12 cellular contexts compared by ENCODE assay signal in the genomic region with DNA sequence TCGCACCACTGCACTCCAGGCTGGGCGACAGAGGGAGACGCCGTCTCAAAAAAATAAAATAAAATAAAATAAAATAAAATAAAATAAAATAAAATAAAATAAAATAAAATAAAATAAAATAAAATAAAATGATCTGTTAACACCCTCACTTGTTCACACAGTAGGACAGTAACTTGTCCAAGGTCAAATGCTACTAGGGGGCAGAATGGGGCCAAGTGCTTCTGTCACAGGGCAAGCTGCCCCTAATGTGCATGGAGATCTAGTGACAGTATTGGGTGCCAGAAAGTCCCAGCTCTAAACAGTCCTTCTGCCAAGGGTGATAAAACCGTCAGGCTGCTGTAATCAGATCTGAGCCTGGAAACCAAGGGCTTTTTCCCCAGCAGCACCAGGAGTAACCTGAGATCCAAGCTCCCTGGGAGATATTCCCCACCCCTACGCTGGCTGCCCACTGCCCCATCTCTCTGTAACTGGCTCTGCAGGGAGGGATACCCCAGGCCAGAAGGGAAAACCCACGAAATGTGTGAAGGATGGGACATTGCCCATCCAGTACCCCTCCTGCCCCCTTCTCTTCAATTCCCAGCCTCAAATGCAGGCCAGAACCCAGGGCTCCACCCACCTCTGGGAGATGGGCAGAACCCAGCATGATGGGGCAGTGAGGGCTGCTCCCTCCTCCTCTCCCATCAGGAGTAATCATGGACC. TPM values are rescaled to one million over a fixed set of nuclear protein-coding genes. Genes with fewer than 3 reads are reported as not detected.
DNase-seq lines count a peak whose midpoint lies in the region; ATAC-seq lines count a peak whose summit lies in the region.
"Had no signal": no experiment of that assay in that cellular context is flagged by ENCODE, and none has a peak within 500 bp of the region (broad histone marks: within the 10 kb centered on the region; RNA-seq: fewer than 3 reads in every experiment).

No MANE protein-coding gene starts in this region.

- H3K27me3 ChIP-seq in BLaER1, result no peaks in the 10 kb centered on the region
- H3K27me3 ChIP-seq: vagina had no signal

- no peaks in the 10 kb centered on the region for H3K36me3 ChIP-seq in BLaER1
- H3K36me3 ChIP-seq: vagina had no signal

- 0 out of 2 replicates have a peak overlapping the region, but pooled peaks have one; percentile 5 for H3K9ac ChIP-seq in BLaER1

- peak; percentile 98 for DNase-seq in NCI-H1092 treated with DMSO at 0.1 percent for 48 hours (lab: John Stamatoyannopoulos, UW)
- peak; percentile 79 for DNase-seq in NCI-H82 (lab: John Stamatoyannopoulos, UW)
- peak; percentile 27 for DNase-seq in cardiac septum (ENCODE audit: low spot score)
- DNase-seq in T-helper 2 cell treated with Interferon-gamma antibody and Interleukin-4, amounts not matched to agents 5 μg/mL and 100 μg/mL, for 36 hours (ENCODE audit: low spot score), result no peak
- DNase-seq: activated naive CD4-positive, alpha-beta T cell treated with anti-CD3 and anti-CD28 coated beads, Interleukin-2, amount 50 U/mL, for 16 hours; mesenchymal stem cell; PC-9 had no signal

- H3K4me2 ChIP-seq in BLaER1, result peak overlapping the region; percentile 13
- H3K4me2 ChIP-seq: PC-9 had no signal

- H3K4me1 ChIP-seq in BLaER1, result peaks cover 23% of the 10 kb centered on the region

- H3K4me3 ChIP-seq in BLaER1, result no peak overlapping the region
- H3K4me3 ChIP-seq: PC-9, vagina had no signal

- intact Hi-C loops in cardiac septum (cut with DNase I), result no loop called here

- no peak for ATAC-seq in HG03460 (IDR thresholded peaks at IDR 0.05; ENCODE audit: unreplicated experiment)
- no peak for ATAC-seq in HG02870 (IDR thresholded peaks at IDR 0.05; ENCODE audit: unreplicated experiment)
- ATAC-seq in GM19035 (IDR thresholded peaks at IDR 0.05; ENCODE audit: unreplicated experiment), result no peak

- H3K27ac Mint-ChIP-seq in T-helper 2 cell treated with Interferon-gamma antibody and Interleukin-4, amounts not matched to agents 5 μg/mL and 100 μg/mL, for 36 hours, result no peak overlapping the region

- no peaks in the 10 kb centered on the region for H3K9me3 Mint-ChIP-seq in T-helper 2 cell treated with Interferon-gamma antibody and Interleukin-4, amounts not matched to agents 5 μg/mL and 100 μg/mL, for 36 hours

- H3K9me3 ChIP-seq in BLaER1, result no peaks in the 10 kb centered on the region
- H3K9me3 ChIP-seq: vagina had no signal

- no peaks in the 10 kb centered on the region for H4K20me1 ChIP-seq in BLaER1

- H3K27me3 Mint-ChIP-seq in T-helper 2 cell treated with Interferon-gamma antibody and Interleukin-4, amounts not matched to agents 5 μg/mL and 100 μg/mL, for 36 hours (ENCODE audit: low read depth), result no peaks in the 10 kb centered on the region

- no peaks in the 10 kb centered on the region for H3K36me3 Mint-ChIP-seq in T-helper 2 cell treated with Interferon-gamma antibody and Interleukin-4, amounts not matched to agents 5 μg/mL and 100 μg/mL, for 36 hours (ENCODE audit: low read depth)

- no peaks in the 10 kb centered on the region for H3K4me1 Mint-ChIP-seq in T-helper 2 cell treated with Interferon-gamma antibody and Interleukin-4, amounts not matched to agents 5 μg/mL and 100 μg/mL, for 36 hours (ENCODE audit: low read depth)

- H3K27ac ChIP-seq in BLaER1, result no peak overlapping the region
- H3K27ac ChIP-seq: PC-9, vagina had no signal

- no peak overlapping the region for H3K4me3 Mint-ChIP-seq in T-helper 2 cell treated with Interferon-gamma antibody and Interleukin-4, amounts not matched to agents 5 μg/mL and 100 μg/mL, for 36 hours

RNA-seq across cellular contexts. Expression of a gene that starts 16.6 kb away (rescaled TPM):
- 42.3 TPM for total RNA-seq in cardiac septum

RNA-seq across cellular contexts. Expression of a gene that starts 31.9 kb away (rescaled TPM):
- total RNA-seq in cardiac septum, result 1.8 TPM
